Comparison of ENCODE assay signal across 11 cellular contexts in the genomic region with DNA sequence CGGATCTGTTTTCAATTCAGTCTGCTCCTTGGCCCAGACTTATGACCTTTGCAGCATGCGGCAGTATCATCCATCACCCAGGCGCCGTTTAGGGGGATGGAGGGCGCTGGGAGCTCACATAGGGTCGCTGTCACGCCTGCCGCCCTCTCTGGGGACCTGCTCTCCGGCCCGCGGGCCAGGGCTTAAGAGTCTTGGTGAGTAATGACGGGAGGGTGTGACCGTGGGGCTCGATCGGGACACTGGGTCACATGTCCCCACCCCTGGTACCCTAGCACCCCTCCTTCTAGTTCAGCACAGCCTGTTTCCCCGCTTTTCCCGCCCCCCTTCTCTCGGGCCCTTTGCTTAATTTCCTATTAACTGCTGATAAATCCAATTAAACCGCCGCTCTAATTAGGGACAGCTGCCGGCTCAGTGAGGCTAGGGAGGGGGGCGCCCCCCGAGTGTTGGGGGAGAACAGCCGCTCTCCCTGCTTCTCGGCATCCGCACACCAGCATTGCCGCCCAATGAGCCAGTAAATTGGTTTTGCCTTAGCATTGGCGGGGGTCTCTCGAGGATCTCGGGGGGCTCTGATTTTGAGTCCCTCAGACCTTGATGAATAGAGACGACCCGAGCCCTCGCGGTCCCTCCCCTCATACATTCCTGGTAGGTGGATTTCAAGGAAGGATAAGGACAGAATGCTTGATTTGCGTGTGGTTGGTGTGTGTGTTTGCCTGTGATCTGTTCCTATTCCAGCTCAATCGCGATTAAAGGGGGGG. TPM values are rescaled to one million over a fixed set of nuclear protein-coding genes. Genes with fewer than 3 reads are reported as not detected.
DNase-seq lines count a peak whose midpoint lies in the region; ATAC-seq, FAIRE-seq and TF ChIP-seq lines count a peak whose summit lies in the region.
"Had no signal": no experiment of that assay in that cellular context is flagged by ENCODE, and none has a peak within 500 bp of the region (broad histone marks: within the 10 kb centered on the region; RNA-seq: fewer than 3 reads in every experiment).

No MANE protein-coding gene starts in this region.

- H3K9me2 ChIP-seq in PC-9 (ENCODE audit: insufficient read depth) = no peaks in the 10 kb centered on the region

- no peak for TF ChIP-seq CTCF in PC-9 (conservative IDR thresholded peaks at IDR 0.05)
- TF ChIP-seq CTCF in fibroblast of villous mesenchyme (IDR thresholded peaks at IDR 0.05; ENCODE audit: insufficient read depth, low read depth, low read length) = no peak
- no peak for TF ChIP-seq CTCF in lower leg skin (IDR thresholded peaks at IDR 0.05)

- POLR2A ChIA-PET in PC-9 (lab: Charles Lee; ENCODE audit: unreplicated experiment) = no interaction called here

- peak overlapping the region; percentile 16 for H3K4me3 Mint-ChIP-seq in activated naive CD4-positive, alpha-beta T cell treated with anti-CD3 and anti-CD28 coated beads for 36 hours
- peak overlapping the region; percentile 95 to 97 for H3K4me3 Mint-ChIP-seq in stimulated activated naive CD8-positive, alpha-beta T cell treated with anti-CD3 and anti-CD28 coated beads, Interleukin-15, amount 100 ng/mL, for 72 hours

- H3F3A ChIP-seq in PC-9 (ENCODE audit: insufficient read depth, low read depth) = peaks cover 59% of the 10 kb centered on the region

- TF ChIP-seq POLR2A in lower leg skin (IDR thresholded peaks at IDR 0.05) = no peak

- H3K27me3 ChIP-seq in PC-9 (ENCODE audit: insufficient read depth, low read depth) = peaks cover 30% of the 10 kb centered on the region

- no peak for FAIRE-seq in GM19239 (lab: Jason Lieb, UNC)
- FAIRE-seq: G401.6, RCC 7860 had no signal

- no peaks in the 10 kb centered on the region for H3K36me3 ChIP-seq in PC-9 (ENCODE audit: low read depth)

- no peak overlapping the region for H3K27ac ChIP-seq in PC-9
- H3K27ac ChIP-seq: HL-60 had no signal

- 8 to 10% methylated on average over 37 of the region's 37 CpGs for WGBS in lower leg skin, 2 donors

- H3K27me3 Mint-ChIP-seq in activated naive CD4-positive, alpha-beta T cell treated with anti-CD3 and anti-CD28 coated beads for 36 hours (ENCODE audit: low read depth) = peaks cover 50% of the 10 kb centered on the region
- H3K27me3 Mint-ChIP-seq in stimulated activated naive CD8-positive, alpha-beta T cell treated with anti-CD3 and anti-CD28 coated beads, Interleukin-15, amount 100 ng/mL, for 72 hours = peaks cover 71% of the 10 kb centered on the region

- no peak overlapping the region for H2AFZ ChIP-seq in PC-9

- H3K4me1 Mint-ChIP-seq in activated naive CD4-positive, alpha-beta T cell treated with anti-CD3 and anti-CD28 coated beads for 36 hours (ENCODE audit: low read depth) = peaks cover 51% of the 10 kb centered on the region
- peaks cover 76% of the 10 kb centered on the region for H3K4me1 Mint-ChIP-seq in stimulated activated naive CD8-positive, alpha-beta T cell treated with anti-CD3 and anti-CD28 coated beads, Interleukin-15, amount 100 ng/mL, for 72 hours

- no peak for DNase-seq in activated naive CD4-positive, alpha-beta T cell treated with anti-CD3 and anti-CD28 coated beads for 36 hours
- DNase-seq in activated naive CD4-positive, alpha-beta T cell treated with anti-CD3 and anti-CD28 coated beads, Interleukin-2, amount 50 U/mL, for 72 hours (ENCODE audit: low spot score in 2 of 2) = no peak
- DNase-seq in PC-9 (no peak), fibroblast of villous mesenchyme (ENCODE audit: low read depth) (no peak), HuH-7.5 (ENCODE audit: low spot score) (no peak), lower leg skin (ENCODE audit: low spot score in 2 of 2) (no peak), GM19239 (ENCODE audit: insufficient read length, low spot score) (no peak)
- DNase-seq in stimulated activated naive CD8-positive, alpha-beta T cell treated with anti-CD3 and anti-CD28 coated beads, Interleukin-15, amount 100 ng/mL, for 72 hours = peak in 1 of 2 donors; percentile 32

- H3K36me3 Mint-ChIP-seq in activated naive CD4-positive, alpha-beta T cell treated with anti-CD3 and anti-CD28 coated beads for 36 hours (ENCODE audit: low read depth) = no peaks in the 10 kb centered on the region
- peaks cover 0 to 4% of the 10 kb centered on the region in 2 donors for H3K36me3 Mint-ChIP-seq in activated naive CD4-positive, alpha-beta T cell treated with anti-CD3 and anti-CD28 coated beads, Interleukin-2, amount 50 U/mL, for 72 hours

- no TSS peak for BruUV-seq in PC-9 (replicated peaks; lab: Mats Ljungman, UMichigan)

- H3K4me2 ChIP-seq in PC-9 = peak overlapping the region; percentile 99; the same call in 1 of the 2 replicates

- H4K20me1 ChIP-seq in PC-9 (ENCODE audit: insufficient read depth) = no peaks in the 10 kb centered on the region

- no peak overlapping the region for H3K27ac Mint-ChIP-seq in activated naive CD4-positive, alpha-beta T cell treated with anti-CD3 and anti-CD28 coated beads for 36 hours
- H3K27ac Mint-ChIP-seq in activated naive CD4-positive, alpha-beta T cell treated with anti-CD3 and anti-CD28 coated beads, Interleukin-2, amount 50 U/mL, for 72 hours = no peak overlapping the region
- peak overlapping the region in 1 of 2 donors; percentile 77 for H3K27ac Mint-ChIP-seq in stimulated activated naive CD8-positive, alpha-beta T cell treated with anti-CD3 and anti-CD28 coated beads, Interleukin-15, amount 100 ng/mL, for 72 hours

- no peaks in the 10 kb centered on the region for H3K9me3 ChIP-seq in PC-9 (ENCODE audit: insufficient read depth, low read depth)

- no peak for ATAC-seq in activated naive CD4-positive, alpha-beta T cell treated with anti-CD3 and anti-CD28 coated beads, Interleukin-2, amount 50 U/mL, for 72 hours
- ATAC-seq in stimulated activated naive CD8-positive, alpha-beta T cell treated with anti-CD3 and anti-CD28 coated beads, Interleukin-15, amount 100 ng/mL, for 72 hours = no peak

- peaks cover 22% of the 10 kb centered on the region; the same call in 1 of the 2 replicates for H3K4me1 ChIP-seq in PC-9 (replicated peaks; ENCODE audit: insufficient read depth)

- intact Hi-C loops in activated naive CD4-positive, alpha-beta T cell treated with anti-CD3 and anti-CD28 coated beads for 36 hours (cut with micrococcal nuclease) = loop anchor here (1.0 to 5.0 kb wide), 8 partner anchors 39 to 553 kb away; a partner anchor contains a TSS
- intact Hi-C loops in PC-9 (cut with micrococcal nuclease; ENCODE audit: unreplicated experiment) = loop anchor here (5.0 to 10.0 kb wide), 3 partner anchors 59 to 487 kb away; a partner anchor contains a TSS
- intact Hi-C loops in lower leg skin (cut with DNase I; ENCODE audit: low total_unique reads) = loop anchor here (2.0 kb wide), 1 partner anchor 27 kb away; no protein-coding TSS in a partner anchor

- H3K4me3 ChIP-seq in PC-9 (no peak overlapping the region), fibroblast of villous mesenchyme (ENCODE audit: low read depth, low read length) (peak overlapping the region; percentile 76), lower leg skin (ENCODE audit: low read depth, poor library complexity, severe bottlenecking) (no peak overlapping the region)

- H3K79me2 ChIP-seq in PC-9 (ENCODE audit: low read depth) = no peaks in the 10 kb centered on the region

- no peaks in the 10 kb centered on the region for H3K9me3 Mint-ChIP-seq in activated naive CD4-positive, alpha-beta T cell treated with anti-CD3 and anti-CD28 coated beads for 36 hours
- no peaks in the 10 kb centered on the region for H3K9me3 Mint-ChIP-seq in activated naive CD4-positive, alpha-beta T cell treated with anti-CD3 and anti-CD28 coated beads, Interleukin-2, amount 50 U/mL, for 72 hours
- no peaks in the 10 kb centered on the region for H3K9me3 Mint-ChIP-seq in stimulated activated naive CD8-positive, alpha-beta T cell treated with anti-CD3 and anti-CD28 coated beads, Interleukin-15, amount 100 ng/mL, for 72 hours

- CTCF ChIA-PET in activated naive CD4-positive, alpha-beta T cell treated with anti-CD3 and anti-CD28 coated beads for 36 hours (lab: Charles Lee) = interaction anchor here (1.1 to 10.0 kb wide), 18 partner anchors 10 to 228 kb away, joined by 3 to 333 read pairs (median 10); a partner anchor contains a TSS
- CTCF ChIA-PET in PC-9 (lab: Charles Lee) = interaction anchor here (0.6 to 2.5 kb wide), 7 partner anchors 12 to 272 kb away, joined by 3 to 25 read pairs (median 4); a partner anchor contains a TSS

RNA-seq across cellular contexts. Expression of a gene that starts 9.3 kb away (rescaled TPM):
- total RNA-seq in activated naive CD4-positive, alpha-beta T cell treated with anti-CD3 and anti-CD28 coated beads for 36 hours = 1 to 10 TPM in 1 of 2 experiments, under 1 TPM in 1; 0.93 to 1.5 TPM
- total RNA-seq in activated naive CD4-positive, alpha-beta T cell treated with anti-CD3 and anti-CD28 coated beads, Interleukin-2, amount 50 U/mL, for 72 hours = 1 to 10 TPM; 2.8 to 5.4 TPM
- total RNA-seq in PC-9 (2021) (1.3 and 2.2 TPM in 2 replicates), fibroblast of villous mesenchyme (0.32 and 1.3 TPM in 2 replicates), lower leg skin (1 to 10 TPM in 2 of 4 donors, under 1 TPM in 2; 0.71 to 3.8 (median 1.5) TPM)

RNA-seq across cellular contexts. Expression of a gene that starts 12.2 kb away (rescaled TPM):
- 100 to 1,000 TPM; 542 to 552 TPM for total RNA-seq in activated naive CD4-positive, alpha-beta T cell treated with anti-CD3 and anti-CD28 coated beads for 36 hours
- 100 to 1,000 TPM; 360 to 376 TPM for total RNA-seq in activated naive CD4-positive, alpha-beta T cell treated with anti-CD3 and anti-CD28 coated beads, Interleukin-2, amount 50 U/mL, for 72 hours
- 220 and 227 TPM in 2 replicates for total RNA-seq in PC-9 (2021)
- total RNA-seq in fibroblast of villous mesenchyme = 199 and 316 TPM in 2 replicates
- total RNA-seq in lower leg skin = 10 to 100 TPM; 62.4 to 71.8 (median 67.4) TPM

RNA-seq across cellular contexts. Expression of a gene that starts 25.1 kb away (rescaled TPM):
- under 1 TPM; 0.25 to 0.79 TPM for total RNA-seq in activated naive CD4-positive, alpha-beta T cell treated with anti-CD3 and anti-CD28 coated beads for 36 hours
- total RNA-seq in activated naive CD4-positive, alpha-beta T cell treated with anti-CD3 and anti-CD28 coated beads, Interleukin-2, amount 50 U/mL, for 72 hours = under 1 TPM; 0.11 to 0.54 TPM
- total RNA-seq in PC-9 (2021) = 20.3 and 20.6 TPM in 2 replicates
- 1.3 and 1.6 TPM in 2 replicates for total RNA-seq in fibroblast of villous mesenchyme
- total RNA-seq in lower leg skin = 10 to 100 TPM; 18.4 to 21.3 (median 19.9) TPM
